Comparison of ENCODE assay signal across 22 cellular contexts in the genomic region with DNA sequence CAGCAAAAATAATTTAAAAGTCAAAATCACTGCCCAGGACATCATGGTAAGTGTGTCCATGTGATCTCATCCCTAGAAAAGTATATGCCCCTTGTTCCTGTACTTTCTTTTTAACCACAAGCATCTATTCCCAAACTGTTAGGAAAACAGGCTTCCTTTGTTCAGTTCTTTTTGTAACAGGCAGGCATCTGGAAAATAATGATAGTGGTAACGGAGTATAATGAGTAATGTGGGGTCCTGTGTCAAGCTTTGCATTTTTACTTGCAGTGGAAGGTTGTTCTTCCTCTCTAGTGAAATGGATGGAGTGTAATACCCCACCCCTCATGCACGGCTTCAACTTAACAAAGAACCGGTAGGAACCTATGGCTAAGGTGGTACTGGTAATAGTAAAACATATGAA.
"Had no signal": no experiment of that assay in that cellular context is flagged by ENCODE, and none has a peak within 500 bp of the region (broad histone marks: within the 10 kb centered on the region; RNA-seq: fewer than 3 reads in every experiment).

No MANE protein-coding gene starts in this region.

- DNase-seq: Kasumi-1, MV-4-11, NCI-H1048, NCI-H1105, NCI-H1417, NCI-H1436 treated with DMSO at 0.1 percent for 48 hours, NCI-H1694, NCI-H187 treated with DMSO at 0.1 percent for 48 hours, NCI-H2029 treated with DMSO at 0.1 percent for 48 hours, NCI-H2171 treated with DMSO at 0.1 percent for 48 hours, NCI-H226, NCI-H446, NCI-H510A, NCI-H524 treated with DMSO at 0.1 percent for 48 hours, NCI-H774, Right ventricle myocardium superior, RPMI8226, SIG-M5 had no signal

- H3K4me3 ChIP-seq: K562, SJSA1, SK-N-MC had no signal

- H3K36me3 ChIP-seq: SJSA1 had no signal

- H3K4me1 ChIP-seq: SJSA1 had no signal

- H3K9me3 ChIP-seq: SJSA1 had no signal

- ATAC-seq: K562 had no signal

- H3K27ac ChIP-seq: KMS-11, SJSA1, SK-N-MC had no signal
